ENCODE assay signal across 8 cellular contexts in the genomic region with DNA sequence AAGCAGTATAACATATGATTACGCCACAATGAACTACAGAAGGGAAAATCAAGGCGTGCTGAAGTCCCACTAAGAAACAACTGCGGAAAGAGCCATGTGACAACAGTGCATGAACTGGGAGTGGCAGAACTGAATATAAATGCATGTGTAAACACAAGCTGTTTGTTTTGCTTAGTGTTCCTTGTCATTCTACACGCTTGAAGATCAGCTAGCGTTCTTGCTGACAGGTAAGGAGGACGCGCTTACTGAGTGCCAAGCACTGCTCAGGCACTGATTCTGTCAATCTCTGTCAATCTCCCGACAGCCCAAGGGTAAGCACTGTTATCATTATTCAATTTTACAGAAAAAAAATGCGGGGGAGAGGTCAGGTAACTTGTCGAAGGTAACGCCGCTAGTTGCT. TPM values are rescaled to one million over a fixed set of nuclear protein-coding genes. Genes with fewer than 3 reads are reported as not detected.
A peak's percentile ranks its signal among the peaks of the same experiment; 100 is the strongest.
DNase-seq lines count a peak whose midpoint lies in the region; ATAC-seq, FAIRE-seq and TF ChIP-seq lines count a peak whose summit lies in the region.

No MANE protein-coding gene starts in this region.

- no peak overlapping the region for H3K27ac Mint-ChIP-seq in MCF 10A (ENCODE audit: low read depth, unreplicated experiment)
- H3K27ac Mint-ChIP-seq in activated CD4-positive, alpha-beta T cell treated with anti-CD3 and anti-CD28 coated beads, Interleukin-2, amount 10 ng/mL, durations not matched to agents 24 days and 14 days, result no peak overlapping the region

- peaks cover 35% of the 10 kb centered on the region for H3K4me1 Mint-ChIP-seq in MCF 10A (ENCODE audit: insufficient read depth, unreplicated experiment)
- H3K4me1 Mint-ChIP-seq in activated CD4-positive, alpha-beta T cell treated with anti-CD3 and anti-CD28 coated beads, Interleukin-2, amount 10 ng/mL, durations not matched to agents 24 days and 14 days, result peaks cover 35% of the 10 kb centered on the region

- no peaks in the 10 kb centered on the region for H3K9me3 Mint-ChIP-seq in MCF 10A (ENCODE audit: unreplicated experiment)
- no peaks in the 10 kb centered on the region for H3K9me3 Mint-ChIP-seq in activated CD4-positive, alpha-beta T cell treated with anti-CD3 and anti-CD28 coated beads, Interleukin-2, amount 10 ng/mL, durations not matched to agents 24 days and 14 days

- no peaks in the 10 kb centered on the region for H3K36me3 ChIP-seq in breast epithelium
- H3K36me3 ChIP-seq in bronchial epithelial cell (ENCODE audit: control insufficient read depth, insufficient read depth, low read length), result peaks cover 2% of the 10 kb centered on the region
- H3K36me3 ChIP-seq in left lung, result peaks cover 0 to 30% of the 10 kb centered on the region in 2 donors
- no peaks in the 10 kb centered on the region for H3K36me3 ChIP-seq in testis (ENCODE audit: low read depth, missing control alignments)

- H3K27ac ChIP-seq in breast epithelium (peak overlapping the region; percentile 93 to 98), left lung (peak overlapping the region; percentile 92 to 97), testis (peak overlapping the region; percentile 85 to 94)

- ATAC-seq in HG02678 (IDR thresholded peaks at IDR 0.05; ENCODE audit: unreplicated experiment), result peak; percentile 33
- peak; percentile 62 for ATAC-seq in left lung

- no TSS peak for BruUV-seq in MCF 10A (replicated peaks; lab: Mats Ljungman, UMichigan)

- H3K4me3 ChIP-seq in breast epithelium (peak overlapping the region; percentile 79 to 98 (median 95)), bronchial epithelial cell (ENCODE audit: low read depth, low read length) (peak overlapping the region; percentile 92), left lung (peak overlapping the region; percentile 77 to 84), testis (peak overlapping the region; percentile 86)

- no peak for FAIRE-seq in bronchial epithelial cell (lab: Jason Lieb, UNC)

- no peak overlapping the region for H3K4me3 Mint-ChIP-seq in MCF 10A (ENCODE audit: unreplicated experiment)
- H3K4me3 Mint-ChIP-seq in activated CD4-positive, alpha-beta T cell treated with anti-CD3 and anti-CD28 coated beads, Interleukin-2, amount 10 ng/mL, durations not matched to agents 24 days and 14 days, result no peak overlapping the region

- H3K36me3 Mint-ChIP-seq in MCF 10A (ENCODE audit: insufficient read depth, unreplicated experiment), result peaks cover 52% of the 10 kb centered on the region
- H3K36me3 Mint-ChIP-seq in activated CD4-positive, alpha-beta T cell treated with anti-CD3 and anti-CD28 coated beads, Interleukin-2, amount 10 ng/mL, durations not matched to agents 24 days and 14 days (ENCODE audit: low read depth), result peaks cover 34% of the 10 kb centered on the region

- intact Hi-C loops in breast epithelium (cut with DNase I; ENCODE audit: low total_unique reads) (no loop called here), MCF 10A (cut with micrococcal nuclease) (no loop called here), left lung (cut with DNase I) (no loop called here), testis (cut with DNase I; ENCODE audit: low total_unique reads) (no loop called here)
- intact Hi-C loops in activated CD4-positive, alpha-beta T cell treated with anti-CD3 and anti-CD28 coated beads, Interleukin-2, amount 10 ng/mL, durations not matched to agents 24 days and 14 days (cut with micrococcal nuclease), result loop anchor here (1.0 to 2.0 kb wide), 5 partner anchors 31 to 851 kb away; partner anchors contain the start of genes C6orf120, DYNLT2, ERMARD and FAM120B

- H3K9me3 ChIP-seq in breast epithelium (no peaks in the 10 kb centered on the region), left lung (no peaks in the 10 kb centered on the region), testis (no peaks in the 10 kb centered on the region)

- H3K27me3 ChIP-seq in breast epithelium (no peaks in the 10 kb centered on the region), bronchial epithelial cell (ENCODE audit: control insufficient read depth, insufficient read depth, low read length) (no peaks in the 10 kb centered on the region), left lung (no peaks in the 10 kb centered on the region), testis (no peaks in the 10 kb centered on the region)

- H3K4me1 ChIP-seq in breast epithelium, result peaks cover 7 to 29% of the 10 kb centered on the region in 2 donors
- H3K4me1 ChIP-seq in left lung, result peaks cover 31 to 58% of the 10 kb centered on the region in 2 donors
- H3K4me1 ChIP-seq in testis, result peaks cover 24% of the 10 kb centered on the region

- no peak for TF ChIP-seq CTCF in breast epithelium (IDR thresholded peaks at IDR 0.05)
- no peak for TF ChIP-seq CTCF in MCF 10A (IDR thresholded peaks at IDR 0.05; ENCODE audit: unreplicated experiment)
- no peak for TF ChIP-seq CTCF in bronchial epithelial cell (IDR thresholded peaks at IDR 0.05; ENCODE audit: insufficient read depth, low read length, severe bottlenecking)
- TF ChIP-seq CTCF in left lung (IDR thresholded peaks at IDR 0.05), result no peak
- TF ChIP-seq CTCF in testis (IDR thresholded peaks at IDR 0.05), result no peak

- 0% methylated on average over 12 of the region's 12 CpGs for WGBS in testis, 2 donors

- TF ChIP-seq POLR2A in breast epithelium (IDR thresholded peaks at IDR 0.05), result no peak
- TF ChIP-seq POLR2A in testis (IDR thresholded peaks at IDR 0.05), result no peak

- DNase-seq in breast epithelium (ENCODE audit: low spot score in 2 of 2) (no peak), MCF 10A (ENCODE audit: unreplicated experiment) (no peak), NCI-H345 treated with DMSO at 0.1 percent for 48 hours (lab: John Stamatoyannopoulos, UW; ENCODE audit: unreplicated experiment) (peak; percentile 79), bronchial epithelial cell (ENCODE audit: low read depth) (no peak), left lung (no peak), testis (no peak)
- no peak for DNase-seq in activated CD4-positive, alpha-beta T cell treated with anti-CD3 and anti-CD28 coated beads, Interleukin-2, amount 10 ng/mL, durations not matched to agents 24 days and 14 days

- CTCF ChIA-PET in MCF 10A (lab: Yijun Ruan, JAX), result interaction anchor here (0.8 kb wide), 1 partner anchor 12 kb away, joined by 3 read pairs; no protein-coding TSS in a partner anchor

- POLR2A ChIA-PET in MCF 10A (lab: Yijun Ruan, JAX), result interaction anchor here (0.7 to 4.1 kb wide), 26 partner anchors 8 to 1655 kb away, joined by 3 to 78 read pairs (median 7); partner anchors contain the start of genes C6orf120, DYNLT2, ERMARD and FAM120B

- H3K27me3 Mint-ChIP-seq in MCF 10A (ENCODE audit: insufficient read depth, unreplicated experiment), result no peaks in the 10 kb centered on the region
- no peaks in the 10 kb centered on the region for H3K27me3 Mint-ChIP-seq in activated CD4-positive, alpha-beta T cell treated with anti-CD3 and anti-CD28 coated beads, Interleukin-2, amount 10 ng/mL, durations not matched to agents 24 days and 14 days

RNA-seq across cellular contexts. Expression of gene TBP, which starts 0.5 kb away (rescaled TPM):
- total RNA-seq in breast epithelium (10 to 100 TPM; 14.7 to 23.6 (median 20.6) TPM), MCF 10A (2022) (15.8 and 20.7 TPM in 2 replicates), bronchial epithelial cell (7.4 and 9.2 TPM in 2 replicates), left lung (10 to 100 TPM in 1 of 2 donors, 1 to 10 TPM in 1; 9.0 to 12.9 TPM), testis (10 to 100 TPM; 44.4 to 50.2 TPM)
- 101 TPM for polyA plus RNA-seq in testis (ENCODE audit: insufficient read depth, low read depth, low replicate concordance)
- 28.4 and 29.2 TPM in 2 replicates for total RNA-seq in activated CD4-positive, alpha-beta T cell treated with anti-CD3 and anti-CD28 coated beads, Interleukin-2, amount 10 ng/mL, durations not matched to agents 24 days and 14 days

RNA-seq across cellular contexts. Expression of gene PSMB1, which starts 0.6 kb away (rescaled TPM):
- total RNA-seq in breast epithelium (100 to 1,000 TPM; 190 to 281 (median 214) TPM), MCF 10A (2022) (144 and 161 TPM in 2 replicates), bronchial epithelial cell (210 and 234 TPM in 2 replicates), left lung (100 to 1,000 TPM; 111 to 173 TPM), testis (100 to 1,000 TPM; 170 to 181 TPM)
- 208 TPM for polyA plus RNA-seq in testis (ENCODE audit: insufficient read depth, low read depth, low replicate concordance)
- 288 TPM in 2 replicates for total RNA-seq in activated CD4-positive, alpha-beta T cell treated with anti-CD3 and anti-CD28 coated beads, Interleukin-2, amount 10 ng/mL, durations not matched to agents 24 days and 14 days

RNA-seq across cellular contexts. Expression of gene PDCD2, which starts 30.8 kb away (rescaled TPM):
- total RNA-seq in breast epithelium (10 to 100 TPM; 54.4 to 67.8 (median 64.6) TPM), MCF 10A (2022) (91.7 and 101 TPM in 2 replicates), bronchial epithelial cell (40.1 and 55.0 TPM in 2 replicates), left lung (10 to 100 TPM; 39.7 to 60.4 TPM), testis (10 to 100 TPM; 56.4 to 60.6 TPM)
- 41.9 TPM for polyA plus RNA-seq in testis (ENCODE audit: insufficient read depth, low read depth, low replicate concordance)
- total RNA-seq in activated CD4-positive, alpha-beta T cell treated with anti-CD3 and anti-CD28 coated beads, Interleukin-2, amount 10 ng/mL, durations not matched to agents 24 days and 14 days, result 138 and 139 TPM in 2 replicates
